2 cellular contexts compared by ENCODE assay signal in genomic region chr2:177724398-177725287, GRCh38.
TF ChIP-seq lines count a peak whose summit lies in the region.

No MANE protein-coding gene starts in this region.

TF ChIP-seq in HEK293T, 16 proteins besides CTCF, POLR2A, EP300 and RAD21 (continued from another document):
- TF ChIP-seq PKNOX1 (IDR thresholded peaks at IDR 0.05), result no peak
- no peak for TF ChIP-seq NFRKB (IDR thresholded peaks at IDR 0.05)
- no peak for TF ChIP-seq FOXM1 (IDR thresholded peaks at IDR 0.05; ENCODE audit: borderline replicate concordance)
- TF ChIP-seq LEF1 (IDR thresholded peaks at IDR 0.05; ENCODE audit: borderline replicate concordance), result no peak
- no peak for TF ChIP-seq BHLHE40 (IDR thresholded peaks at IDR 0.05; ENCODE audit: borderline replicate concordance)
TF ChIP-seq in HEK293T: peak in this region for 0.

TF ChIP-seq in H1, 55 proteins besides CTCF, POLR2A, EP300 and RAD21 (continued from another document):
- TF ChIP-seq SP4 (IDR thresholded peaks at IDR 0.05; ENCODE audit: low read length) (no peak), HDAC2 (IDR thresholded peaks at IDR 0.05; ENCODE audit: borderline replicate concordance in 1 of 2, low read depth in 2 of 2, low read length in 2 of 2) (no peak), CEBPB (IDR thresholded peaks at IDR 0.05; ENCODE audit: low read depth, low read length) (no peak)
